25 cellular contexts compared by ENCODE assay signal in the genomic region with DNA sequence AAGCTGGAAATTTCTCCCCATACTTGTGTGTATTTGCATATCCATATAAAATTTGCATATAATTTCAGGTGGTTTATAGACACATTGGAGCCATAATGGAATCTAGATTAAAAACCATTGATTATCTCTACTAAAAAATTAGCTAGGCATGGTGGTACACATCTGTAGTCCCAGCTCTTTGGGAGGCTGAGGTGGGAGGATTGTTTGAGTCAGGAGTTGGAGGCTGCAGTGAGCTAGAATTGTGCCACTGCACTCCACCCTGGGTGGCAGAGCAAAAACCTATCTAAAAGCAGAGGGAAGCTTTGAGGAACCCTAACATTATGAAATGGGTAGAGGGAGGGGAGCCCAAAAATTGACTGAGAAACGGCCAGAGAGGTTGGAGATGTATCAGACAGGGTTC. TPM values are rescaled to one million over a fixed set of nuclear protein-coding genes. Genes with fewer than 3 reads are reported as not detected.
DNase-seq lines count a peak whose midpoint lies in the region; ATAC-seq, FAIRE-seq and TF ChIP-seq lines count a peak whose summit lies in the region.
"Had no signal": no experiment of that assay in that cellular context is flagged by ENCODE, and none has a peak within 500 bp of the region (broad histone marks: within the 10 kb centered on the region; RNA-seq: fewer than 3 reads in every experiment).

No MANE protein-coding gene starts in this region.

- H3K4me2 ChIP-seq in HepG2 (ENCODE audit: low read depth, low read length), result peak overlapping the region; percentile 21; the same call in 1 of the 2 replicates
- H3K4me2 ChIP-seq: BLaER1 had no signal

- CTCF ChIA-PET in HepG2 (lab: Yijun Ruan, JAX; ENCODE audit: low intra/inter-chr PET ratio, low total read pairs), result no interaction called here

- ATAC-seq in T-helper 17 cell (no peak), HepG2 (no peak), GM19395 (IDR thresholded peaks at IDR 0.05; ENCODE audit: unreplicated experiment) (no peak)
- ATAC-seq: CD8-positive, alpha-beta T cell had no signal

- peaks cover 20% of the 10 kb centered on the region for H3K79me2 ChIP-seq in HepG2 (ENCODE audit: insufficient read depth, low read length)

- H3K36me3 ChIP-seq in HepG2 (replicated peaks in 1 of 2; ENCODE audit: control insufficient read depth in 1 of 2, insufficient read depth in 2 of 2, low read length in 2 of 2), result peaks cover 0 to under 1% of the 10 kb centered on the region in 2 experiments; a peak in 1 of 5 replicates
- H3K36me3 ChIP-seq: BE2C had no signal

- no peaks in the 10 kb centered on the region; a peak in 1 of 5 replicates for H3K27me3 ChIP-seq in HepG2 (ENCODE audit: control insufficient read depth in 1 of 2, insufficient read depth in 2 of 2, low read length in 2 of 2)
- H3K27me3 ChIP-seq: BE2C, BLaER1 had no signal

- H3K27me3 Mint-ChIP-seq in T-helper 17 cell (no peaks in the 10 kb centered on the region), nephron progenitor cell (ENCODE audit: low read depth, poor library complexity) (peaks cover 6% of the 10 kb centered on the region)
- H3K27me3 Mint-ChIP-seq: CD4-positive, alpha-beta T cell had no signal

- no peak for FAIRE-seq in HepG2 (lab: Jason Lieb, UNC)
- FAIRE-seq: A204.1, D721Med, G401.6, GM12891, GM19239 had no signal

- no peak overlapping the region for H3K4me3 ChIP-seq in HepG2 (replicated peaks in 1 of 3; ENCODE audit: insufficient read depth in 1 of 3, low read depth in 2 of 3, low read length in 3 of 3)
- H3K4me3 ChIP-seq: BLaER1 had no signal

- no TSS peak for BruUV-seq in HepG2 (replicated peaks; lab: Mats Ljungman, UMichigan)

- TF ChIP-seq POLR2A in HepG2 (IDR thresholded peaks at IDR 0.05; ENCODE audit: insufficient read depth in 1 of 2, low read depth in 2 of 2, low read length in 2 of 2), result no peak

- in situ Hi-C loops in HepG2 (cut with HindIII; ENCODE audit: extremely low pct_ligation_motif_present, low pct_unique_long_range_greater_than_20kb), result no loop called here

- peaks cover 47% of the 10 kb centered on the region for H3K4me1 ChIP-seq in HepG2 (ENCODE audit: insufficient read depth, low read length)
- H3K4me1 ChIP-seq: BE2C had no signal

- H3K27ac ChIP-seq in 22Rv1 (peak overlapping the region; percentile 91), HepG2 (ENCODE audit: extremely low read length, insufficient read depth, low read length) (no peak overlapping the region)
- H3K27ac ChIP-seq: BLaER1 had no signal

- H3K27ac Mint-ChIP-seq in T-helper 17 cell (peak overlapping the region; percentile 74), nephron progenitor cell (peak overlapping the region; percentile 70)
- H3K27ac Mint-ChIP-seq: CD4-positive, alpha-beta T cell; CD8-positive, alpha-beta T cell had no signal

- H3K4me1 Mint-ChIP-seq in T-helper 17 cell, result peaks cover 17% of the 10 kb centered on the region
- H3K4me1 Mint-ChIP-seq in nephron progenitor cell, result peaks cover 22% of the 10 kb centered on the region

- no peak overlapping the region for H2AFZ ChIP-seq in HepG2 (ENCODE audit: low read length)

- 0% methylated on average over 1 of the region's 1 CpG for WGBS in HepG2 (ENCODE audit: low lambda C conversion rate)

- H3K9me3 ChIP-seq in T-helper 17 cell (ENCODE audit: control insufficient read depth, low read length, poor library complexity, severe bottlenecking), result no peaks in the 10 kb centered on the region
- no peaks in the 10 kb centered on the region for H3K9me3 ChIP-seq in HepG2 (ENCODE audit: low read length)
- H3K9me3 ChIP-seq: BE2C, BLaER1, Caco-2 had no signal

- TF ChIP-seq RAD21 in HepG2 (CRISPR knock-in tag; IDR thresholded peaks at IDR 0.05), result no peak

- intact Hi-C loops in HepG2 (cut with micrococcal nuclease; ENCODE audit: unreplicated experiment), result no loop called here

- H3K36me3 Mint-ChIP-seq in T-helper 17 cell (ENCODE audit: low read depth) (no peaks in the 10 kb centered on the region), nephron progenitor cell (ENCODE audit: low read depth) (no peaks in the 10 kb centered on the region)

- H3K4me3 Mint-ChIP-seq in T-helper 17 cell, result no peak overlapping the region
- no peak overlapping the region for H3K4me3 Mint-ChIP-seq in nephron progenitor cell
- H3K4me3 Mint-ChIP-seq: CD4-positive, alpha-beta T cell; CD8-positive, alpha-beta T cell had no signal

- DNase-seq in T-helper 17 cell (no peak), HepG2 (ENCODE audit: low spot score) (no peak), nephron progenitor cell (no peak), C1 segment of cervical spinal cord (lab: John Stamatoyannopoulos, UW) (no peak), amniotic stem cell (lab: John Stamatoyannopoulos, UW) (no peak)
- DNase-seq in activated CD4-positive, alpha-beta T cell treated with anti-CD3 and anti-CD28 coated beads for 48 hours, result no peak
- DNase-seq: 8988T; ACHN; BE2C; Caco-2; Calu3; CD4-positive, alpha-beta T cell; CD8-positive, alpha-beta T cell; DMS79 treated with DMSO at 0.1 percent for 48 hours; GF-D8 had no signal

- H3K9ac ChIP-seq in HepG2 (ENCODE audit: insufficient read depth, low read depth, low read length), result no peak overlapping the region
- H3K9ac ChIP-seq: BLaER1 had no signal

- H3K9me3 Mint-ChIP-seq in nephron progenitor cell, result no peaks in the 10 kb centered on the region
- H3K9me3 Mint-ChIP-seq: CD4-positive, alpha-beta T cell; CD8-positive, alpha-beta T cell had no signal

- TF ChIP-seq CTCF in 22Rv1 (IDR thresholded peaks at IDR 0.05) (no peak), HepG2 (CRISPR knock-in tag; IDR thresholded peaks at IDR 0.05) (no peak), nephron progenitor cell (IDR thresholded peaks at IDR 0.05) (no peak)

- TF ChIP-seq EP300 in HepG2 (IDR thresholded peaks at IDR 0.05; ENCODE audit: low read depth in 2 of 2, low read length in 2 of 2), result no peak
- TF ChIP-seq EP300 in HepG2 (CRISPR knock-in tag; IDR thresholded peaks at IDR 0.05; ENCODE audit: borderline replicate concordance), result no peak

- peaks cover under 1% of the 10 kb centered on the region for H4K20me1 ChIP-seq in HepG2 (ENCODE audit: insufficient read depth, low read length)

- POLR2A ChIA-PET in HepG2 (lab: Yijun Ruan, JAX), result interaction anchor here (0.8 to 1.2 kb wide), 3 partner anchors 23 to 98 kb away, joined by 3 to 5 read pairs (median 4); partner anchors contain the start of gene PIGH

RNA-seq across cellular contexts. Expression of gene RDH11, which starts 2.6 kb away (rescaled TPM):
- 10 to 100 TPM; 23.4 to 34.4 TPM for total RNA-seq in T-helper 17 cell
- total RNA-seq in HepG2 (2016; rRNA removed; fragmentation: Illumina TruSeq; extraction: Trizol), result 51.5 and 106 TPM in 2 replicates
- total RNA-seq in HepG2 (2016; cell fraction: cytosol; rRNA removed; fragmentation: Illumina TruSeq; extraction: Trizol; ENCODE audit: low read depth), result 50.9 and 57.5 TPM in 2 replicates
- total RNA-seq in HepG2 (2016; cell fraction: insoluble cytoplasmic fraction; rRNA removed; fragmentation: Illumina TruSeq; extraction: Trizol), result 46.6 and 104 TPM in 2 replicates
- total RNA-seq in HepG2 (2016; cell fraction: membrane; rRNA removed; fragmentation: Illumina TruSeq; extraction: Trizol), result 32.4 and 37.5 TPM in 2 replicates
- total RNA-seq in HepG2 (2016; cell fraction: nucleus; rRNA removed; fragmentation: Illumina TruSeq; extraction: Trizol), result 91.5 and 107 TPM in 2 replicates
- polyA plus RNA-seq in HepG2 (2011; rRNA removed), result 131 and 167 TPM in 2 replicates
- 69.3 and 131 TPM in 2 replicates for polyA plus RNA-seq in HepG2 (2011; cell fraction: cytosol; rRNA removed)
- polyA plus RNA-seq in HepG2 (2011; cell fraction: nucleus; rRNA removed), result 180 and 230 TPM in 2 replicates
- 88.1 and 114 TPM in 2 replicates for polyA plus RNA-seq in HepG2 (2012)
- 4.9 TPM in 2 replicates for polyA plus RNA-seq in HepG2 (2016; cell fraction: cytosol; fragmentation: Illumina TruSeq; extraction: Trizol; ENCODE audit: low read depth)
- 39.8 and 43.7 TPM in 2 replicates for polyA plus RNA-seq in HepG2 (2016; cell fraction: insoluble cytoplasmic fraction; fragmentation: Illumina TruSeq; extraction: Trizol; ENCODE audit: low read depth)
- polyA plus RNA-seq in HepG2 (2016; cell fraction: membrane; fragmentation: Illumina TruSeq; extraction: Trizol; ENCODE audit: low read depth), result 10.9 and 12.8 TPM in 2 replicates
- polyA plus RNA-seq in HepG2 (2016; cell fraction: nucleus; fragmentation: Illumina TruSeq; extraction: Trizol; ENCODE audit: insufficient read depth, low read depth), result 134 and 137 TPM in 2 replicates
- polyA minus RNA-seq in HepG2 (2011; rRNA and poly(A)+ RNA removed; ENCODE audit: low replicate concordance), result 150 and 285 TPM in 2 replicates
- polyA minus RNA-seq in HepG2 (2011; cell fraction: cytosol; rRNA and poly(A)+ RNA removed), result 65.1 and 97.4 TPM in 2 replicates
- polyA minus RNA-seq in HepG2 (2011; cell fraction: nucleus; rRNA and poly(A)+ RNA removed), result 82.8 and 127 TPM in 2 replicates

RNA-seq across cellular contexts. Expression of gene RDH12, which starts 3.5 kb away (rescaled TPM):
- total RNA-seq in T-helper 17 cell (not detected), HepG2 (2016; rRNA removed; fragmentation: Illumina TruSeq; extraction: Trizol) (1.4 and 1.6 TPM in 2 replicates)
- total RNA-seq in HepG2 (2016; cell fraction: cytosol; rRNA removed; fragmentation: Illumina TruSeq; extraction: Trizol; ENCODE audit: low read depth), result 0.97 and 1.7 TPM in 2 replicates
- total RNA-seq in HepG2 (2016; cell fraction: insoluble cytoplasmic fraction; rRNA removed; fragmentation: Illumina TruSeq; extraction: Trizol), result 1.2 and 1.4 TPM in 2 replicates
- 1.3 and 1.9 TPM in 2 replicates for total RNA-seq in HepG2 (2016; cell fraction: membrane; rRNA removed; fragmentation: Illumina TruSeq; extraction: Trizol)
- 1.3 and 1.6 TPM in 2 replicates for total RNA-seq in HepG2 (2016; cell fraction: nucleus; rRNA removed; fragmentation: Illumina TruSeq; extraction: Trizol)
- polyA plus RNA-seq in HepG2 (2011; rRNA removed), result 2.1 and 2.6 TPM in 2 replicates
- polyA plus RNA-seq in HepG2 (2011; cell fraction: cytosol; rRNA removed), result 1.8 and 2.9 TPM in 2 replicates
- polyA plus RNA-seq in HepG2 (2011; cell fraction: nucleus; rRNA removed), result 0.59 and 0.80 TPM in 2 replicates
- polyA plus RNA-seq in HepG2 (2012), result 3.1 and 3.8 TPM in 2 replicates
- 1.7 and 2.0 TPM in 2 replicates for polyA plus RNA-seq in HepG2 (2016; cell fraction: cytosol; fragmentation: Illumina TruSeq; extraction: Trizol; ENCODE audit: low read depth)
- polyA plus RNA-seq in HepG2 (2016; cell fraction: insoluble cytoplasmic fraction; fragmentation: Illumina TruSeq; extraction: Trizol; ENCODE audit: low read depth), result 1.0 and 1.3 TPM in 2 replicates
- 1.6 and 2.3 TPM in 2 replicates for polyA plus RNA-seq in HepG2 (2016; cell fraction: membrane; fragmentation: Illumina TruSeq; extraction: Trizol; ENCODE audit: low read depth)
- polyA plus RNA-seq in HepG2 (2016; cell fraction: nucleus; fragmentation: Illumina TruSeq; extraction: Trizol; ENCODE audit: insufficient read depth, low read depth), result 1.5 and 1.8 TPM in 2 replicates
- polyA minus RNA-seq in HepG2 (2011; rRNA and poly(A)+ RNA removed; ENCODE audit: low replicate concordance), result 0.07 and 3.1 TPM in 2 replicates
- 0.49 TPM in 1 of 2 replicates, not detected in the other for polyA minus RNA-seq in HepG2 (2011; cell fraction: cytosol; rRNA and poly(A)+ RNA removed)
- 1.0 and 1.4 TPM in 2 replicates for polyA minus RNA-seq in HepG2 (2011; cell fraction: nucleus; rRNA and poly(A)+ RNA removed)
- total RNA-seq: A673; Caco-2; CD4-positive, alpha-beta T cell; CD8-positive, alpha-beta T cell had no signal
- polyA plus RNA-seq: AG04450 had no signal

RNA-seq across cellular contexts. Expression of gene VTI1B, which starts 23.7 kb away (rescaled TPM):
- total RNA-seq in T-helper 17 cell (10 to 100 TPM; 41.2 to 48.1 TPM), HepG2 (2016; rRNA removed; fragmentation: Illumina TruSeq; extraction: Trizol) (93.4 and 103 TPM in 2 replicates)
- 490 and 499 TPM in 2 replicates for total RNA-seq in HepG2 (2016; cell fraction: cytosol; rRNA removed; fragmentation: Illumina TruSeq; extraction: Trizol; ENCODE audit: low read depth)
- total RNA-seq in HepG2 (2016; cell fraction: insoluble cytoplasmic fraction; rRNA removed; fragmentation: Illumina TruSeq; extraction: Trizol), result 82.3 and 101 TPM in 2 replicates
- total RNA-seq in HepG2 (2016; cell fraction: membrane; rRNA removed; fragmentation: Illumina TruSeq; extraction: Trizol), result 431 and 454 TPM in 2 replicates
- total RNA-seq in HepG2 (2016; cell fraction: nucleus; rRNA removed; fragmentation: Illumina TruSeq; extraction: Trizol), result 33.3 and 43.2 TPM in 2 replicates
- 26.1 and 39.0 TPM in 2 replicates for polyA plus RNA-seq in HepG2 (2011; rRNA removed)
- polyA plus RNA-seq in HepG2 (2011; cell fraction: cytosol; rRNA removed), result 20.7 and 27.3 TPM in 2 replicates
- polyA plus RNA-seq in HepG2 (2011; cell fraction: nucleus; rRNA removed), result 9.5 and 12.2 TPM in 2 replicates
- polyA plus RNA-seq in HepG2 (2012), result 31.1 and 40.8 TPM in 2 replicates
- polyA plus RNA-seq in HepG2 (2016; cell fraction: cytosol; fragmentation: Illumina TruSeq; extraction: Trizol; ENCODE audit: low read depth), result 700 and 745 TPM in 2 replicates
- polyA plus RNA-seq in HepG2 (2016; cell fraction: insoluble cytoplasmic fraction; fragmentation: Illumina TruSeq; extraction: Trizol; ENCODE audit: low read depth), result 92.1 and 96.4 TPM in 2 replicates
- polyA plus RNA-seq in HepG2 (2016; cell fraction: membrane; fragmentation: Illumina TruSeq; extraction: Trizol; ENCODE audit: low read depth), result 412 and 438 TPM in 2 replicates
- 62.6 and 62.8 TPM in 2 replicates for polyA plus RNA-seq in HepG2 (2016; cell fraction: nucleus; fragmentation: Illumina TruSeq; extraction: Trizol; ENCODE audit: insufficient read depth, low read depth)
- 16.7 and 35.8 TPM in 2 replicates for polyA minus RNA-seq in HepG2 (2011; rRNA and poly(A)+ RNA removed; ENCODE audit: low replicate concordance)
- 17.1 and 22.0 TPM in 2 replicates for polyA minus RNA-seq in HepG2 (2011; cell fraction: cytosol; rRNA and poly(A)+ RNA removed)
- polyA minus RNA-seq in HepG2 (2011; cell fraction: nucleus; rRNA and poly(A)+ RNA removed), result 25.4 and 25.8 TPM in 2 replicates
